In genomic region chr17:67390646-67391480, GRCh38 we compare ENCODE assay signal across 9 cellular contexts. TPM values are rescaled to one million over a fixed set of nuclear protein-coding genes. Genes with fewer than 3 reads are reported as not detected.
DNase-seq lines count a peak whose midpoint lies in the region; FAIRE-seq and TF ChIP-seq lines count a peak whose summit lies in the region.
"Had no signal": no experiment of that assay in that cellular context is flagged by ENCODE, and none has a peak within 500 bp of the region (broad histone marks: within the 10 kb centered on the region; RNA-seq: fewer than 3 reads in every experiment).

No MANE protein-coding gene starts in this region.

- H3K9me3 Mint-ChIP-seq in neural crest cell: no peaks in the 10 kb centered on the region

- dilution Hi-C loops in endothelial cell of umbilical vein (cut with MboI; ENCODE audit: extremely low pct_ligation_motif_present, low sequenced_read_pairs): no loop called here

- H3K27me3 Mint-ChIP-seq in neural crest cell (ENCODE audit: low read depth): no peaks in the 10 kb centered on the region

- H3K4me1 Mint-ChIP-seq in neural crest cell: peaks cover 16% of the 10 kb centered on the region

- H3K4me1 ChIP-seq in endothelial cell of umbilical vein (ENCODE audit: control insufficient read depth, extremely low read depth, insufficient read depth, low read length): peaks cover 12% of the 10 kb centered on the region
- H3K4me1 ChIP-seq in vagina: peaks cover 21% of the 10 kb centered on the region

- peaks cover under 1% of the 10 kb centered on the region for H3K36me3 Mint-ChIP-seq in neural crest cell (ENCODE audit: low read depth)

- H3K27ac ChIP-seq in endothelial cell of umbilical vein (ENCODE audit: insufficient read depth, low read depth, low read length) (peak overlapping the region; percentile 59), vagina (peak overlapping the region; percentile 59)

- FAIRE-seq in endothelial cell of umbilical vein (lab: Jason Lieb, UNC): peak; percentile 96
- FAIRE-seq: colon had no signal

- no peak for TF ChIP-seq POLR2A in endothelial cell of umbilical vein (IDR thresholded peaks at IDR 0.05; ENCODE audit: low read depth, low read length)
- TF ChIP-seq POLR2A in vagina (IDR thresholded peaks at IDR 0.05): no peak

- H3K9me1 ChIP-seq in endothelial cell of umbilical vein (replicated peaks; ENCODE audit: control insufficient read depth, extremely low read depth, insufficient read depth, low read length): no peaks in the 10 kb centered on the region

- H3K4me2 ChIP-seq in endothelial cell of umbilical vein (ENCODE audit: insufficient read depth, low read length): peak overlapping the region; percentile 63

- no peak overlapping the region for H3K4me3 Mint-ChIP-seq in neural crest cell

- no peak for TF ChIP-seq CTCF in GM12865 (IDR thresholded peaks at IDR 0.05; ENCODE audit: insufficient read depth, low read depth, low read length, missing control alignments)
- no peak for TF ChIP-seq CTCF in endothelial cell of umbilical vein (IDR thresholded peaks at IDR 0.05; ENCODE audit: extremely low read depth in 1 of 2, insufficient read depth in 1 of 2, low read depth in 1 of 2, low read length in 2 of 2)
- TF ChIP-seq CTCF in neural crest cell (conservative IDR thresholded peaks at IDR 0.05): no peak
- no peak for TF ChIP-seq CTCF in vagina (IDR thresholded peaks at IDR 0.05)

- no peaks in the 10 kb centered on the region for H3K79me2 ChIP-seq in endothelial cell of umbilical vein (ENCODE audit: control insufficient read depth, insufficient read depth, low read length)

- H3K27ac Mint-ChIP-seq in neural crest cell (ENCODE audit: unreplicated experiment): peak overlapping the region; percentile 60

- peak overlapping the region; percentile 43 for H3K4me3 ChIP-seq in GM12865 (ENCODE audit: low read depth, low read length)
- H3K4me3 ChIP-seq in endothelial cell of umbilical vein (replicated peaks in 1 of 3; ENCODE audit: insufficient read depth in 1 of 3, low read depth in 1 of 3, low read length in 3 of 3): no peak overlapping the region
- peak overlapping the region in 1 of 2 donors; percentile 13 for H3K4me3 ChIP-seq in vagina

- H3K9me3 ChIP-seq in endothelial cell of umbilical vein (replicated peaks; ENCODE audit: control insufficient read depth, insufficient read depth, low read length): no peaks in the 10 kb centered on the region
- H3K9me3 ChIP-seq in vagina: no peaks in the 10 kb centered on the region

- peak overlapping the region; percentile 34 for H3K9ac ChIP-seq in endothelial cell of umbilical vein (replicated peaks; ENCODE audit: extremely low read depth, insufficient read depth, low read length)

- POLR2A ChIA-PET in endothelial cell of umbilical vein (lab: Charles Lee): interaction anchor here (0.5 kb wide), 1 partner anchor 39 kb away, joined by 3 read pairs; no protein-coding TSS in a partner anchor

- H2AFZ ChIP-seq in endothelial cell of umbilical vein (ENCODE audit: low read depth, low read length): no peak overlapping the region

- DNase-seq in GM12865 (ENCODE audit: low read depth): peak; percentile 95
- peak; percentile 93 for DNase-seq in HCEC 1CT
- DNase-seq in NCI-H1092 (lab: John Stamatoyannopoulos, UW): peak; percentile 22
- DNase-seq in activated CD4-positive, alpha-beta T cell treated with anti-CD3 and anti-CD28 coated beads, Interleukin-2, amount 50 U/mL, for 4 hours: peak; percentile 37 to 42
- peak; percentile 93 for DNase-seq in endothelial cell of umbilical vein (ENCODE audit: low read depth, low spot score)
- no peak for DNase-seq in neural crest cell (ENCODE audit: low read depth, low spot score)
- DNase-seq in vagina (ENCODE audit: extremely low spot score in 2 of 2): no peak
- DNase-seq in NCI-H1105 treated with DMSO at 0.1 percent for 48 hours (lab: John Stamatoyannopoulos, UW): no peak

- intact Hi-C loops in endothelial cell of umbilical vein (cut with micrococcal nuclease) (loop anchor here (1.0 kb wide), 2 partner anchors 13 to 31 kb away; no protein-coding TSS in a partner anchor), vagina (cut with DNase I) (no loop called here)

- H3K36me3 ChIP-seq in endothelial cell of umbilical vein (ENCODE audit: control insufficient read depth in 2 of 2, extremely low read depth in 1 of 2, insufficient read depth in 2 of 2, low read length in 2 of 2) (no peaks in the 10 kb centered on the region), vagina (no peaks in the 10 kb centered on the region)

- H4K20me1 ChIP-seq in endothelial cell of umbilical vein (replicated peaks; ENCODE audit: control insufficient read depth, extremely low read depth, insufficient read depth, low read length): no peaks in the 10 kb centered on the region

- BruUV-seq in endothelial cell of umbilical vein (replicated peaks; lab: Mats Ljungman, UMichigan): TSS peak; percentile 48

- H3K27me3 ChIP-seq in endothelial cell of umbilical vein (ENCODE audit: control insufficient read depth in 2 of 2, insufficient read depth in 2 of 2, low read length in 2 of 2) (no peaks in the 10 kb centered on the region), vagina (no peaks in the 10 kb centered on the region)

- CTCF ChIA-PET in endothelial cell of umbilical vein (lab: Charles Lee): interaction anchor here (0.6 to 6.7 kb wide), 8 partner anchors 9 to 91 kb away, joined by 3 to 131 read pairs (median 4); no protein-coding TSS in a partner anchor

TF ChIP-seq in endothelial cell of umbilical vein, 7 proteins besides CTCF, POLR2A, EP300 and RAD21:
- TF ChIP-seq EZH2 (IDR thresholded peaks at IDR 0.05; ENCODE audit: borderline replicate concordance, low read depth, low read length, severe bottlenecking): no peak
- TF ChIP-seq, protein P1, sequence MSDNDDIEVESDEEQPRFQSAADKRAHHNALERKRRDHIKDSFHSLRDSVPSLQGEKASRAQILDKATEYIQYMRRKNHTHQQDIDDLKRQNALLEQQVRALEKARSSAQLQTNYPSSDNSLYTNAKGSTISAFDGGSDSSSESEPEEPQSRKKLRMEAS (IDR thresholded peaks at IDR 0.05; ENCODE audit: insufficient read depth, insufficient read length): no peak
- peak; percentile 72 for TF ChIP-seq POLR2AphosphoS5 (IDR thresholded peaks at IDR 0.05; ENCODE audit: insufficient read depth, low read depth, low read length)
- TF ChIP-seq JUN (IDR thresholded peaks at IDR 0.05; ENCODE audit: borderline replicate concordance, insufficient read depth, insufficient read length, low read depth): peak; percentile 64
- no peak for TF ChIP-seq MYC (IDR thresholded peaks at IDR 0.05; ENCODE audit: low read depth, low read length)
- peak; percentile 90 for TF ChIP-seq FOS (IDR thresholded peaks at IDR 0.05; ENCODE audit: borderline replicate concordance, insufficient read depth, low read length)
- peak; percentile 49 for TF ChIP-seq GATA2 (IDR thresholded peaks at IDR 0.05; ENCODE audit: insufficient read depth, insufficient read length, low read depth, low read length)

RNA-seq across cellular contexts. Expression of gene PITPNC1, which starts 13.8 kb away (rescaled TPM):
- total RNA-seq in endothelial cell of umbilical vein (9.6 and 10.5 TPM in 2 replicates), neural crest cell (21.5 and 21.9 TPM in 2 replicates), vagina (8.1 TPM)
- polyA plus RNA-seq in endothelial cell of umbilical vein: 2.0 and 2.4 TPM in 2 replicates
- polyA plus RNA-seq in endothelial cell of umbilical vein (2011; cell fraction: cytosol; rRNA removed): 4.4 and 5.0 TPM in 2 replicates
- polyA plus RNA-seq in endothelial cell of umbilical vein (2011; cell fraction: nucleus; rRNA removed): 4.2 and 4.5 TPM in 2 replicates
- polyA plus RNA-seq in endothelial cell of umbilical vein (2012): 8.9 and 11.9 TPM in 2 replicates
- 5.0 and 6.5 TPM in 2 replicates for polyA minus RNA-seq in endothelial cell of umbilical vein
- 9.3 TPM for polyA minus RNA-seq in endothelial cell of umbilical vein (2011; cell fraction: cytosol; rRNA and poly(A)+ RNA removed)
- polyA minus RNA-seq in endothelial cell of umbilical vein (2011; cell fraction: nucleus; rRNA and poly(A)+ RNA removed): 6.4 TPM in 2 replicates

RNA-seq across cellular contexts. Expression of gene PSMD12, which starts 24.5 kb away (rescaled TPM):
- 69.8 and 73.0 TPM in 2 replicates for total RNA-seq in endothelial cell of umbilical vein
- 8.8 and 14.1 TPM in 2 replicates for polyA plus RNA-seq in endothelial cell of umbilical vein
- polyA plus RNA-seq in endothelial cell of umbilical vein (2011; cell fraction: cytosol; rRNA removed): 24.1 and 28.1 TPM in 2 replicates
- 23.4 and 37.2 TPM in 2 replicates for polyA plus RNA-seq in endothelial cell of umbilical vein (2011; cell fraction: nucleus; rRNA removed)
- 53.5 and 93.2 TPM in 2 replicates for polyA plus RNA-seq in endothelial cell of umbilical vein (2012)
- 13.4 and 16.3 TPM in 2 replicates for polyA minus RNA-seq in endothelial cell of umbilical vein
- polyA minus RNA-seq in endothelial cell of umbilical vein (2011; cell fraction: cytosol; rRNA and poly(A)+ RNA removed): 78.7 TPM
- 23.9 and 30.1 TPM in 2 replicates for polyA minus RNA-seq in endothelial cell of umbilical vein (2011; cell fraction: nucleus; rRNA and poly(A)+ RNA removed)
- 54.7 and 55.6 TPM in 2 replicates for total RNA-seq in neural crest cell
- total RNA-seq in vagina: 26.0 TPM

Comparison
In these comparisons a context has a peak if more than half of its experiments do, and no peak if none do; other contexts are left out.
1. DNase-seq: peak in GM12865 (single experiment), HCEC 1CT (single experiment), NCI-H1092 (single experiment), activated CD4-positive, alpha-beta T cell treated with anti-CD3 and anti-CD28 coated beads, Interleukin-2, amount 50 U/mL, for 4 hours (2 of 2) and endothelial cell of umbilical vein (single experiment); none in neural crest cell (single experiment), vagina (0 of 2) and NCI-H1105 treated with DMSO at 0.1 percent for 48 hours (single experiment).